ENCODE assay signal across 26 cellular contexts in genomic region chr22:20296598-20296997, GRCh38. TPM values are rescaled to one million over a fixed set of nuclear protein-coding genes. Genes with fewer than 3 reads are reported as not detected.
DNase-seq lines count a peak whose midpoint lies in the region; ATAC-seq and TF ChIP-seq lines count a peak whose summit lies in the region.
"Had no signal": no experiment of that assay in that cellular context is flagged by ENCODE, and none has a peak within 500 bp of the region (broad histone marks: within the 10 kb centered on the region; RNA-seq: fewer than 3 reads in every experiment).

No MANE protein-coding gene starts in this region.

- no peaks in the 10 kb centered on the region for H3K36me3 Mint-ChIP-seq in CD4-positive, alpha-beta T cell (ENCODE audit: low read depth)
- H3K36me3 Mint-ChIP-seq in activated B cell treated with CpG ODN at 0.5 μM for 24 hours (ENCODE audit: low read depth) (no peaks in the 10 kb centered on the region), nephron progenitor cell (ENCODE audit: low read depth) (no peaks in the 10 kb centered on the region)

- H3K4me3 Mint-ChIP-seq in CD4-positive, alpha-beta T cell: peak overlapping the region; percentile 1
- H3K4me3 Mint-ChIP-seq in activated B cell treated with CpG ODN at 0.5 μM for 24 hours: peak overlapping the region; percentile 6
- no peak overlapping the region for H3K4me3 Mint-ChIP-seq in nephron progenitor cell

- ATAC-seq in CD4-positive, alpha-beta T cell (ENCODE audit: poor library complexity): no peak
- no peak for ATAC-seq in activated B cell treated with CpG ODN at 0.5 μM for 24 hours (ENCODE audit: low read depth)

- H3K9me3 Mint-ChIP-seq in CD4-positive, alpha-beta T cell: no peaks in the 10 kb centered on the region
- H3K9me3 Mint-ChIP-seq in activated B cell treated with CpG ODN at 0.5 μM for 24 hours: no peaks in the 10 kb centered on the region
- no peaks in the 10 kb centered on the region for H3K9me3 Mint-ChIP-seq in nephron progenitor cell

- no peaks in the 10 kb centered on the region for H3K27me3 ChIP-seq in CD4-positive, alpha-beta T cell (ENCODE audit: control insufficient read depth, insufficient read depth, low read length)
- H3K27me3 ChIP-seq: Peyer's patch had no signal

- POLR2A ChIA-PET in CD4-positive, alpha-beta T cell (lab: Charles Lee): no interaction called here
- POLR2A ChIA-PET in activated B cell treated with CpG ODN at 0.5 μM for 24 hours (lab: Charles Lee): no interaction called here

- CTCF ChIA-PET in CD4-positive, alpha-beta T cell (lab: Charles Lee): no interaction called here
- CTCF ChIA-PET in activated B cell treated with CpG ODN at 0.5 μM for 24 hours (lab: Charles Lee): no interaction called here

- intact Hi-C loops in CD4-positive, alpha-beta T cell (cut with DNase I, micrococcal nuclease): loop anchor here in 1 of 2 experiments (5.0 kb wide), 1 partner anchor 96 kb away; the partner anchor contains the start of gene ZNF74
- intact Hi-C loops in activated B cell treated with CpG ODN at 0.5 μM for 24 hours (cut with micrococcal nuclease): no loop called here

- TF ChIP-seq CTCF in CD4-positive, alpha-beta T cell (IDR thresholded peaks at IDR 0.05): no peak
- TF ChIP-seq CTCF in activated B cell treated with CpG ODN at 0.5 μM for 24 hours (IDR thresholded peaks at IDR 0.05): no peak
- TF ChIP-seq CTCF in nephron progenitor cell (IDR thresholded peaks at IDR 0.05): no peak

- no peak overlapping the region for H3K27ac ChIP-seq in CD4-positive, alpha-beta T cell (ENCODE audit: low read depth, low read length)
- H3K27ac ChIP-seq: C4-2B, Peyer's patch had no signal

- H3K27me3 Mint-ChIP-seq in CD4-positive, alpha-beta T cell: peaks cover 4% of the 10 kb centered on the region
- H3K27me3 Mint-ChIP-seq in activated B cell treated with CpG ODN at 0.5 μM for 24 hours (peaks cover 4% of the 10 kb centered on the region), nephron progenitor cell (ENCODE audit: low read depth, poor library complexity) (peaks cover 92% of the 10 kb centered on the region)

- no peak for DNase-seq in CD4-positive, alpha-beta T cell
- DNase-seq in M059J (ENCODE audit: low read depth) (peak; percentile 15), activated B cell treated with CpG ODN at 0.5 μM for 24 hours (no peak), nephron progenitor cell (no peak), NOMO-1 treated with DMSO at 0.1 percent for 48 hours (lab: John Stamatoyannopoulos, UW; ENCODE audit: unreplicated experiment) (no peak), HCEC 1CT (no peak), NCI-H524 treated with DMSO at 0.1 percent for 48 hours (lab: John Stamatoyannopoulos, UW) (no peak), NCI-H1092 treated with DMSO at 0.1 percent for 48 hours (lab: John Stamatoyannopoulos, UW) (no peak)
- DNase-seq: AML-193; Calu3; DMS153; Kasumi-1; NCI-H1092; NCI-H1436; NCI-H187; NCI-H2081 treated with DMSO at 0.1 percent for 48 hours; NCI-H2171 treated with DMSO at 0.1 percent for 48 hours; NCI-H345; NCI-H510A treated with DMSO at 0.1 percent for 48 hours; NCI-H82; NK-92 treated with Interleukin-12 subunit alpha and Interleukin-12 subunit beta, amount 100 ng/mL, for 24 hours; Peyer's patch; SHP77 treated with DMSO at 0.1 percent for 48 hours; T-helper 1 cell had no signal

- H3K9me3 ChIP-seq in CD4-positive, alpha-beta T cell (ENCODE audit: control insufficient read depth, low read length): no peaks in the 10 kb centered on the region
- H3K9me3 ChIP-seq: Peyer's patch had no signal

- peaks cover 4% of the 10 kb centered on the region for H3K4me1 Mint-ChIP-seq in CD4-positive, alpha-beta T cell (ENCODE audit: low read depth)
- H3K4me1 Mint-ChIP-seq in activated B cell treated with CpG ODN at 0.5 μM for 24 hours (no peaks in the 10 kb centered on the region), nephron progenitor cell (peaks cover 15% of the 10 kb centered on the region)

- no peak overlapping the region for H3K27ac Mint-ChIP-seq in CD4-positive, alpha-beta T cell
- no peak overlapping the region for H3K27ac Mint-ChIP-seq in activated B cell treated with CpG ODN at 0.5 μM for 24 hours
- peak overlapping the region; percentile 16 for H3K27ac Mint-ChIP-seq in nephron progenitor cell

RNA-seq across cellular contexts. Expression of gene DGCR6L, which starts 23.3 kb away (rescaled TPM):
- total RNA-seq in CD4-positive, alpha-beta T cell: 10 to 100 TPM; 29.1 to 31.2 TPM
- total RNA-seq in M059J (2014; rRNA removed; shearing (Covaris generic)): 52.1 and 52.2 TPM in 2 replicates
- 12.4 and 16.2 TPM in 2 replicates for total RNA-seq in activated B cell treated with CpG ODN at 0.5 μM for 24 hours

RNA-seq across cellular contexts. Expression of gene RTN4R, which starts 28.5 kb away (rescaled TPM):
- under 1 TPM; 0.36 to 0.50 TPM for total RNA-seq in CD4-positive, alpha-beta T cell
- 1.7 and 2.4 TPM in 2 replicates for total RNA-seq in M059J (2014; rRNA removed; shearing (Covaris generic))
- total RNA-seq in activated B cell treated with CpG ODN at 0.5 μM for 24 hours: 0.12 TPM in 1 of 2 replicates, not detected in the other
- total RNA-seq: OCI-LY7 had no signal
